9 cellular contexts compared by ENCODE assay signal in the genomic region with DNA sequence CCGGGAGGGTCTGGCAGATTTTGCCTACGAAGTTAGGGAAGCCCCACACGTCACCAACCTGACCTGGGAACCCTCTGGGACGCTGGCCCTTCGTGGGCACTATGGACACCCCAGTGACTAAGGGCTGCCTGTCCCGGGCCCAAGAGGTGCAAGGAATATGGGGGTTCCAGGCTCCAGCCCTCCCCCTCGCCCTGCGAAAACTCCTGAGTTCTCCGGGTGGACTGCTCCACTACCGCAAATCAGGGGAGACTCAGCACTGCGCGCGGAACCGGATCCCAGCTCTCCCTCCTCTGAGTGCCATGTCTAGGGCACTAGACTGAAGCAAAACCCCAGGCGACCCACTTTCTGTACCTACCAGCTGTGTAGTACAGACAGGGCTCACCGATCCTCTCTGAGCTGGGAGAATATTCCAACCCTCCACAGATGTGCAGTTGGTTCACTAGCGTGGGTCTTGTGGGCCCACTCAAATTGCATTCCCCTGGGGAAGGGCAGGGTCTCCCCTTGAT. TPM values are rescaled to one million over a fixed set of nuclear protein-coding genes. Genes with fewer than 3 reads are reported as not detected.
DNase-seq lines count a peak whose midpoint lies in the region; ATAC-seq and TF ChIP-seq lines count a peak whose summit lies in the region.
"Had no signal": no experiment of that assay in that cellular context is flagged by ENCODE, and none has a peak within 500 bp of the region (broad histone marks: within the 10 kb centered on the region; RNA-seq: fewer than 3 reads in every experiment).

A gene with protein sequence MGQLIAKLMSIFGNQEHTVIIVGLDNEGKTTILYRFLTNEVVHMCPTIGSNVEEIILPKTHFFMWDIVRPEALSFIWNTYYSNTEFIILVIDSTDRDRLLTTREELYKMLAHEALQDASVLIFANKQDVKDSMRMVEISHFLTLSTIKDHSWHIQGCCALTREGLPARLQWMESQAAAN (minus strand): TSS at position 318 of the 506 bp plus-strand sequence. CDS start 401 bp downstream, outside the sequence.

- H3K36me3 ChIP-seq in OCI-LY1 (ENCODE audit: insufficient read depth, low read length) = no peaks in the 10 kb centered on the region
- H3K36me3 ChIP-seq in fibroblast of lung (ENCODE audit: control insufficient read depth, insufficient read depth, low read length) = no peaks in the 10 kb centered on the region
- no peaks in the 10 kb centered on the region for H3K36me3 ChIP-seq in ovary

- H3K9me2 ChIP-seq in OCI-LY1 (ENCODE audit: low read depth, low read length) = no peaks in the 10 kb centered on the region

- H3K4me3 ChIP-seq in OCI-LY1 (ENCODE audit: low read depth, low read length, poor library complexity, severe bottlenecking) (peak within 1 kb of the TSS; percentile 59), fibroblast of lung (replicated peaks in 1 of 4; ENCODE audit: control extremely low read depth in 1 of 4, insufficient read depth in 1 of 4, low read depth in 3 of 4, low read length in 4 of 4) (peak within 1 kb of the TSS; percentile 18 to 62 (median 43)), ovary (peak within 1 kb of the TSS; percentile 43)

- peaks cover 0 to 3% (median 3%) of the 10 kb centered on the region in 3 donors for H3K27me3 Mint-ChIP-seq in CD14-positive monocyte (ENCODE audit: low read depth in 3 of 3)

- H3K36me3 Mint-ChIP-seq in CD14-positive monocyte = no peaks in the 10 kb centered on the region

- H4K20me1 ChIP-seq in OCI-LY1 (ENCODE audit: insufficient read depth, low read length) (no peaks in the 10 kb centered on the region), fibroblast of lung (ENCODE audit: control insufficient read depth, extremely low read depth, insufficient read depth, low read length) (no peaks in the 10 kb centered on the region)

- no peaks in the 10 kb centered on the region for H3F3A ChIP-seq in OCI-LY1 (ENCODE audit: insufficient read depth, low read length)

- TF ChIP-seq POLR2A in ovary (IDR thresholded peaks at IDR 0.05) = no peak

- H3K27ac Mint-ChIP-seq in CD14-positive monocyte = peak within 1 kb of the TSS; percentile 46 to 88 (median 77)

- no peak for TF ChIP-seq EP300 in ovary (IDR thresholded peaks at IDR 0.05)

- H3K4me1 Mint-ChIP-seq in CD14-positive monocyte = peaks cover 71% of the 10 kb centered on the region

- H3K9me3 ChIP-seq in OCI-LY1 (ENCODE audit: low read length) (no peaks in the 10 kb centered on the region), fibroblast of lung (ENCODE audit: control insufficient read depth, insufficient read depth, low read depth, low read length) (no peaks in the 10 kb centered on the region), ovary (no peaks in the 10 kb centered on the region)

- H3K27ac ChIP-seq in OCI-LY1 (ENCODE audit: low read depth, low read length, poor library complexity, severe bottlenecking) (no peak within 1 kb of the TSS), fibroblast of lung (ENCODE audit: insufficient read depth, low read length) (no peak within 1 kb of the TSS), ovary (no peak within 1 kb of the TSS)

- intact Hi-C loops in CD14-positive monocyte (cut with micrococcal nuclease) (loop anchor here (2.0 to 10.0 kb wide), 4 partner anchors 31 to 179 kb away; partner anchors contain the start of gene CACNB1 (in 1 of the 2)), ovary (cut with DNase I) (loop anchor here in 1 of 4 donors (10.0 kb wide), 1 partner anchor 69 kb away; no protein-coding TSS in a partner anchor)

- H3K4me1 ChIP-seq in OCI-LY1 (ENCODE audit: insufficient read depth, low read length, severe bottlenecking) = peaks cover 6% of the 10 kb centered on the region
- no peaks in the 10 kb centered on the region for H3K4me1 ChIP-seq in fibroblast of lung (ENCODE audit: control insufficient read depth, extremely low read depth, insufficient read depth, low read length)
- no peaks in the 10 kb centered on the region for H3K4me1 ChIP-seq in ovary (ENCODE audit: insufficient read depth)

- H3K9me3 Mint-ChIP-seq in CD14-positive monocyte = peaks cover 0 to 7% (median 3%) of the 10 kb centered on the region in 7 donors

- DNase-seq in CD14-positive monocyte (ENCODE audit: low spot score) (no peak), fibroblast of lung (ENCODE audit: low read depth in 2 of 2) (no peak), ovary (no peak)
- DNase-seq: T-helper 9 cell had no signal

- peak within 1 kb of the TSS; percentile 98 to 99 for H3K4me3 Mint-ChIP-seq in CD14-positive monocyte

- H3K79me2 ChIP-seq in OCI-LY1 (ENCODE audit: insufficient read depth, low read length) = no peaks in the 10 kb centered on the region
- H3K79me2 ChIP-seq in fibroblast of lung (ENCODE audit: control insufficient read depth, insufficient read depth, low read length) = no peaks in the 10 kb centered on the region

- TF ChIP-seq CTCF in CD14-positive monocyte (IDR thresholded peaks at IDR 0.05) (no peak), OCI-LY1 (IDR thresholded peaks at IDR 0.05; ENCODE audit: low read length) (no peak), fibroblast of lung (conservative IDR thresholded peaks at IDR 0.05 in 1 of 2, IDR thresholded peaks at IDR 0.05 in 1 of 2; ENCODE audit: low read depth in 1 of 2, low read length in 2 of 2) (no peak), ovary (IDR thresholded peaks at IDR 0.05) (no peak)

- H2AFZ ChIP-seq in OCI-LY1 (ENCODE audit: low read length) (no peak within 1 kb of the TSS), fibroblast of lung (ENCODE audit: low read length) (peak within 1 kb of the TSS; percentile 58)

- H3K9ac ChIP-seq in OCI-LY1 (ENCODE audit: low read length) = peak within 1 kb of the TSS; percentile 50; the same call in 1 of the 2 replicates
- no peak within 1 kb of the TSS for H3K9ac ChIP-seq in fibroblast of lung (ENCODE audit: insufficient read depth, low read length)

- no peak for ATAC-seq in GM21447 (IDR thresholded peaks at IDR 0.05; ENCODE audit: unreplicated experiment)
- ATAC-seq in GM19463 (IDR thresholded peaks at IDR 0.05; ENCODE audit: unreplicated experiment) = no peak
- ATAC-seq in HG02759 (IDR thresholded peaks at IDR 0.05; ENCODE audit: unreplicated experiment) = no peak
- ATAC-seq in HG02840 (IDR thresholded peaks at IDR 0.05; ENCODE audit: low FRiP score, unreplicated experiment) = no peak

- 61 to 65% (median 64%) methylated on average over 15 to 17 of the region's 17 CpGs for WGBS in ovary, 3 donors

- H3K27me3 ChIP-seq in OCI-LY1 (ENCODE audit: insufficient read depth, low read length) = no peaks in the 10 kb centered on the region; the same call in none of the 2 replicates
- H3K27me3 ChIP-seq in fibroblast of lung (ENCODE audit: control insufficient read depth, insufficient read depth, low read length) = peaks cover 9% of the 10 kb centered on the region
- no peaks in the 10 kb centered on the region for H3K27me3 ChIP-seq in ovary

- H3K4me2 ChIP-seq in OCI-LY1 (ENCODE audit: low read length) = peak within 1 kb of the TSS; percentile 77
- H3K4me2 ChIP-seq in fibroblast of lung (ENCODE audit: extremely low read depth, insufficient read depth, low read length) = peak within 1 kb of the TSS; percentile 84

RNA-seq across cellular contexts. Expression of the gene that starts here (rescaled TPM):
- polyA plus RNA-seq in CD14-positive monocyte = not detected
- total RNA-seq in fibroblast of lung = not detected in 2 replicates
- not detected in 2 replicates for polyA plus RNA-seq in fibroblast of lung
- not detected in 2 replicates for polyA plus RNA-seq in fibroblast of lung (2012)
- polyA minus RNA-seq in fibroblast of lung (ENCODE audit: low replicate concordance) = not detected in 2 replicates
- total RNA-seq in ovary = not detected
- not detected for polyA plus RNA-seq in ovary
